ENCODE assay signal across 8 cellular contexts in genomic region chr12:53508534-53509199, GRCh38. TPM values are rescaled to one million over a fixed set of nuclear protein-coding genes. Genes with fewer than 3 reads are reported as not detected.
A peak's percentile ranks its signal among the peaks of the same experiment; 100 is the strongest.
DNase-seq lines count a peak whose midpoint lies in the region; ATAC-seq, FAIRE-seq and TF ChIP-seq lines count a peak whose summit lies in the region.

No MANE protein-coding gene starts in this region.

- TF ChIP-seq CTCF in AG09319 (IDR thresholded peaks at IDR 0.05; ENCODE audit: low read depth, low read length) (peak; percentile 91), WTC11 (IDR thresholded peaks at IDR 0.05) (peak; percentile 83), mammary epithelial cell (conservative IDR thresholded peaks at IDR 0.05 in 1 of 2, IDR thresholded peaks at IDR 0.05 in 1 of 2; ENCODE audit: extremely low read depth in 1 of 2, insufficient read depth in 1 of 2, low read depth in 1 of 2, low read length in 2 of 2) (peak; percentile 93 to 97), keratinocyte (optimal IDR thresholded peaks at IDR 0.05 in 1 of 3, IDR thresholded peaks at IDR 0.05 in 1 of 3, conservative IDR thresholded peaks at IDR 0.05 in 1 of 3; ENCODE audit: extremely low read depth in 1 of 3, insufficient read depth in 2 of 3, low read length in 3 of 3) (peak; percentile 88 to 99 (median 97))

- H4K20me1 ChIP-seq in mammary epithelial cell (ENCODE audit: insufficient read depth, low read length) (no peaks in the 10 kb centered on the region), keratinocyte (ENCODE audit: control insufficient read depth, extremely low read depth, insufficient read depth, low read length) (no peaks in the 10 kb centered on the region)

- CTCF ChIA-PET in WTC11 (lab: Charles Lee): interaction anchor here (0.6 to 6.8 kb wide), 35 partner anchors 9 to 443 kb away, joined by 3 to 99 read pairs (median 5); partner anchors contain the start of genes AAAS, ATP5MC2, MAP3K12 and PFDN5
- CTCF ChIA-PET in mammary epithelial cell (lab: Charles Lee; ENCODE audit: low non-redundant PET): interaction anchor here (0.6 kb wide), 1 partner anchor 524 kb away, joined by 3 read pairs; no protein-coding TSS in a partner anchor

- BruUV-seq in mammary epithelial cell (replicated peaks; lab: Mats Ljungman, UMichigan): no TSS peak

- dilution Hi-C loops in mammary epithelial cell (cut with HindIII; ENCODE audit: low sequenced_read_pairs) (no loop called here), keratinocyte (cut with MboI; ENCODE audit: extremely low pct_ligation_motif_present, low sequenced_read_pairs) (no loop called here)

- no peaks in the 10 kb centered on the region for H3K27me3 Mint-ChIP-seq in WTC11 (ENCODE audit: low read depth)

- H3K9me3 ChIP-seq in mammary epithelial cell (replicated peaks; ENCODE audit: insufficient read depth, low read length) (no peaks in the 10 kb centered on the region), keratinocyte (ENCODE audit: control insufficient read depth, low read depth, low read length) (no peaks in the 10 kb centered on the region)

- H2AFZ ChIP-seq in mammary epithelial cell (ENCODE audit: low read depth, low read length) (no peak overlapping the region), keratinocyte (ENCODE audit: control insufficient read depth, low read length) (no peak overlapping the region)

- H3K4me1 ChIP-seq in mammary epithelial cell (ENCODE audit: insufficient read depth, low read length): no peaks in the 10 kb centered on the region
- H3K4me1 ChIP-seq in keratinocyte (ENCODE audit: control insufficient read depth, extremely low read depth, insufficient read depth, low read length): no peaks in the 10 kb centered on the region

- no peaks in the 10 kb centered on the region for H3K9me3 Mint-ChIP-seq in WTC11

- H3K36me3 Mint-ChIP-seq in WTC11: peaks cover 21% of the 10 kb centered on the region

- peak; percentile 83 for ATAC-seq in GM18907 (IDR thresholded peaks at IDR 0.05; ENCODE audit: unreplicated experiment)
- peak; percentile 65 for ATAC-seq in HG03196 (IDR thresholded peaks at IDR 0.05; ENCODE audit: unreplicated experiment)
- peak; percentile 93 for ATAC-seq in WTC11

- in situ Hi-C loops in mammary epithelial cell (cut with MboI; ENCODE audit: low sequenced_read_pairs in 2 of 2): no loop called here

- peaks cover 4% of the 10 kb centered on the region; the same call in 1 of the 2 replicates for H3K4me1 Mint-ChIP-seq in WTC11

- no peak overlapping the region for H3K9ac ChIP-seq in mammary epithelial cell (ENCODE audit: insufficient read depth, low read length)
- no peak overlapping the region for H3K9ac ChIP-seq in keratinocyte (ENCODE audit: control insufficient read depth, extremely low read depth, insufficient read depth, low read length)

- DNase-seq in AG09319 (ENCODE audit: extremely low read depth, low read depth) (peak; percentile 36), NCI-H2227 treated with DMSO at 0.1 percent for 48 hours (lab: John Stamatoyannopoulos, UW) (peak; percentile 66), WTC11 (ENCODE audit: low spot score) (peak; percentile 94), mammary epithelial cell (peak; percentile 61), keratinocyte (ENCODE audit: low read depth, low spot score) (no peak)
- peak; percentile 66 for DNase-seq in stimulated activated CD4-positive, alpha-beta T cell treated with anti-CD3 and anti-CD28 coated beads, Interleukin-2, amount 100 ng/mL, for 4 hours (ENCODE audit: low read depth)

- intact Hi-C loops in mammary epithelial cell (cut with micrococcal nuclease): loop anchor here (1.0 to 2.0 kb wide), 6 partner anchors 32 to 184 kb away; partner anchors contain the start of gene ATP5MC2

- H3K36me3 ChIP-seq in mammary epithelial cell (ENCODE audit: insufficient read depth, low read length) (peaks cover 12% of the 10 kb centered on the region), keratinocyte (ENCODE audit: control insufficient read depth in 2 of 2, extremely low read depth in 1 of 2, insufficient read depth in 2 of 2, low read length in 2 of 2) (peaks cover 29 to 33% of the 10 kb centered on the region in 2 experiments)

- H3K27me3 ChIP-seq in mammary epithelial cell (ENCODE audit: insufficient read depth, low read length): no peaks in the 10 kb centered on the region
- H3K27me3 ChIP-seq in keratinocyte (ENCODE audit: control insufficient read depth, extremely low read depth, insufficient read depth, low read length): no peaks in the 10 kb centered on the region

- H3K4me3 ChIP-seq in mammary epithelial cell (replicated peaks in 1 of 3; ENCODE audit: insufficient read depth in 1 of 3, low read depth in 2 of 3, low read length in 3 of 3) (no peak overlapping the region), keratinocyte (ENCODE audit: control insufficient read depth in 2 of 3, extremely low read depth in 1 of 3, insufficient read depth in 2 of 3, low read depth in 1 of 3, low read length in 3 of 3) (no peak overlapping the region)

- FAIRE-seq in keratinocyte (lab: Jason Lieb, UNC): no peak

- H3K27ac Mint-ChIP-seq in WTC11: no peak overlapping the region

- H3K4me2 ChIP-seq in mammary epithelial cell (ENCODE audit: insufficient read depth, low read depth, low read length) (no peak overlapping the region), keratinocyte (ENCODE audit: control insufficient read depth, extremely low read depth, insufficient read depth, low read depth, low read length) (no peak overlapping the region)

- H3K4me3 Mint-ChIP-seq in WTC11: no peak overlapping the region

- 34% methylated on average over 7 of the region's 7 CpGs for WGBS in mammary epithelial cell (ENCODE audit: low coverage, missing lambda C conversion rate)

- H3K9me1 ChIP-seq in keratinocyte (ENCODE audit: control insufficient read depth, extremely low read depth, insufficient read depth, low read length): no peaks in the 10 kb centered on the region

- POLR2A ChIA-PET in WTC11 (lab: Charles Lee): interaction anchor here (1.0 to 1.8 kb wide), 4 partner anchors 8 to 33 kb away, joined by 3 to 4 read pairs (median 4); partner anchors contain the start of gene TARBP2

- H3K27ac ChIP-seq in mammary epithelial cell (ENCODE audit: insufficient read depth, low read depth, low read length): no peak overlapping the region
- no peak overlapping the region for H3K27ac ChIP-seq in keratinocyte (ENCODE audit: control insufficient read depth, insufficient read depth, low read length)

- no peaks in the 10 kb centered on the region for H3K79me2 ChIP-seq in mammary epithelial cell (ENCODE audit: insufficient read depth, low read length)
- no peaks in the 10 kb centered on the region for H3K79me2 ChIP-seq in keratinocyte (ENCODE audit: control insufficient read depth, insufficient read depth, low read length)

TF ChIP-seq in WTC11, 78 proteins besides CTCF, POLR2A, EP300 and RAD21 (continues in another document):
- TF ChIP-seq ZNF317 (CRISPR knock-in tag; IDR thresholded peaks at IDR 0.05; ENCODE audit: borderline replicate concordance, low read depth): no peak

RNA-seq across cellular contexts. Expression of gene NPFF, which starts 1.4 kb away (rescaled TPM):
- total RNA-seq in WTC11 (2021): 0.57 to 0.80 TPM (median 0.59 TPM) in 3 replicates
- not detected for total RNA-seq in mammary epithelial cell
- not detected for polyA plus RNA-seq in mammary epithelial cell
- polyA minus RNA-seq in mammary epithelial cell: not detected
- not detected in 3 replicates for polyA plus RNA-seq in keratinocyte
- not detected for polyA plus RNA-seq in keratinocyte (2011; ENCODE audit: low read depth)
- polyA plus RNA-seq in keratinocyte (2011; cell fraction: cytosol; rRNA removed): not detected in 2 replicates
- polyA plus RNA-seq in keratinocyte (2011; cell fraction: nucleus; rRNA removed): not detected in 2 replicates
- polyA plus RNA-seq in keratinocyte (2012; ENCODE audit: low replicate concordance): 0.39 TPM in 1 of 2 replicates, not detected in the other
- not detected in 3 replicates for polyA minus RNA-seq in keratinocyte
- not detected for polyA minus RNA-seq in keratinocyte (2011; cell fraction: cytosol; rRNA and poly(A)+ RNA removed)
- polyA minus RNA-seq in keratinocyte (2011; cell fraction: nucleus; rRNA and poly(A)+ RNA removed): not detected in 2 replicates

RNA-seq across cellular contexts. Expression of gene TARBP2, which starts 7.6 kb away (rescaled TPM):
- total RNA-seq in WTC11 (2021): 69.0 to 74.0 TPM (median 69.1 TPM) in 3 replicates
- total RNA-seq in mammary epithelial cell: 10 to 100 TPM; 21.2 to 32.2 TPM
- polyA plus RNA-seq in mammary epithelial cell: 36.3 TPM
- polyA minus RNA-seq in mammary epithelial cell: 16.7 TPM
- polyA plus RNA-seq in keratinocyte: 21.0 to 30.3 TPM (median 28.4 TPM) in 3 replicates
- 3.2 TPM for polyA plus RNA-seq in keratinocyte (2011; ENCODE audit: low read depth)
- polyA plus RNA-seq in keratinocyte (2011; cell fraction: cytosol; rRNA removed): 16.6 and 25.3 TPM in 2 replicates
- polyA plus RNA-seq in keratinocyte (2011; cell fraction: nucleus; rRNA removed): 51.7 and 52.1 TPM in 2 replicates
- 16.9 and 28.4 TPM in 2 replicates for polyA plus RNA-seq in keratinocyte (2012; ENCODE audit: low replicate concordance)
- 19.0 to 24.6 TPM (median 20.8 TPM) in 3 replicates for polyA minus RNA-seq in keratinocyte
- 24.7 TPM for polyA minus RNA-seq in keratinocyte (2011; cell fraction: cytosol; rRNA and poly(A)+ RNA removed)
- 9.2 and 9.8 TPM in 2 replicates for polyA minus RNA-seq in keratinocyte (2011; cell fraction: nucleus; rRNA and poly(A)+ RNA removed)

RNA-seq across cellular contexts. Expression of gene MAP3K12, which starts 9.4 kb away (rescaled TPM):
- total RNA-seq in WTC11 (2021) (23.6 to 27.9 TPM (median 25.1 TPM) in 3 replicates), mammary epithelial cell (10 to 100 TPM; 10.3 to 19.0 TPM)
- polyA plus RNA-seq in mammary epithelial cell (12.3 TPM), keratinocyte (8.7 to 21.8 TPM (median 13.4 TPM) in 3 replicates)
- polyA minus RNA-seq in mammary epithelial cell (42.1 TPM), keratinocyte (10.7 to 16.4 TPM (median 13.3 TPM) in 3 replicates)
- polyA plus RNA-seq in keratinocyte (2011; ENCODE audit: low read depth): 5.1 TPM
- 4.5 and 5.4 TPM in 2 replicates for polyA plus RNA-seq in keratinocyte (2011; cell fraction: cytosol; rRNA removed)
- 45.3 and 68.1 TPM in 2 replicates for polyA plus RNA-seq in keratinocyte (2011; cell fraction: nucleus; rRNA removed)
- polyA plus RNA-seq in keratinocyte (2012; ENCODE audit: low replicate concordance): 5.9 and 7.0 TPM in 2 replicates
- polyA minus RNA-seq in keratinocyte (2011; cell fraction: cytosol; rRNA and poly(A)+ RNA removed): 6.3 TPM
- 8.4 and 13.5 TPM in 2 replicates for polyA minus RNA-seq in keratinocyte (2011; cell fraction: nucleus; rRNA and poly(A)+ RNA removed)

RNA-seq across cellular contexts. Expression of gene PCBP2, which starts 56.8 kb away (rescaled TPM):
- total RNA-seq in WTC11 (2021) (981 to 1,004 TPM (median 984 TPM) in 3 replicates), mammary epithelial cell (100 to 1,000 TPM; 187 to 654 TPM)
- polyA plus RNA-seq in mammary epithelial cell (202 TPM), keratinocyte (179 to 329 TPM (median 238 TPM) in 3 replicates)
- polyA minus RNA-seq in mammary epithelial cell (842 TPM), keratinocyte (381 to 766 TPM (median 570 TPM) in 3 replicates)
- polyA plus RNA-seq in keratinocyte (2011; ENCODE audit: low read depth): 416 TPM
- 288 and 302 TPM in 2 replicates for polyA plus RNA-seq in keratinocyte (2011; cell fraction: cytosol; rRNA removed)
- 296 and 334 TPM in 2 replicates for polyA plus RNA-seq in keratinocyte (2011; cell fraction: nucleus; rRNA removed)
- 433 and 498 TPM in 2 replicates for polyA plus RNA-seq in keratinocyte (2012; ENCODE audit: low replicate concordance)
- 308 TPM for polyA minus RNA-seq in keratinocyte (2011; cell fraction: cytosol; rRNA and poly(A)+ RNA removed)
- 104 and 166 TPM in 2 replicates for polyA minus RNA-seq in keratinocyte (2011; cell fraction: nucleus; rRNA and poly(A)+ RNA removed)
